Comparison of ENCODE assay signal across 8 cellular contexts in the genomic region with DNA sequence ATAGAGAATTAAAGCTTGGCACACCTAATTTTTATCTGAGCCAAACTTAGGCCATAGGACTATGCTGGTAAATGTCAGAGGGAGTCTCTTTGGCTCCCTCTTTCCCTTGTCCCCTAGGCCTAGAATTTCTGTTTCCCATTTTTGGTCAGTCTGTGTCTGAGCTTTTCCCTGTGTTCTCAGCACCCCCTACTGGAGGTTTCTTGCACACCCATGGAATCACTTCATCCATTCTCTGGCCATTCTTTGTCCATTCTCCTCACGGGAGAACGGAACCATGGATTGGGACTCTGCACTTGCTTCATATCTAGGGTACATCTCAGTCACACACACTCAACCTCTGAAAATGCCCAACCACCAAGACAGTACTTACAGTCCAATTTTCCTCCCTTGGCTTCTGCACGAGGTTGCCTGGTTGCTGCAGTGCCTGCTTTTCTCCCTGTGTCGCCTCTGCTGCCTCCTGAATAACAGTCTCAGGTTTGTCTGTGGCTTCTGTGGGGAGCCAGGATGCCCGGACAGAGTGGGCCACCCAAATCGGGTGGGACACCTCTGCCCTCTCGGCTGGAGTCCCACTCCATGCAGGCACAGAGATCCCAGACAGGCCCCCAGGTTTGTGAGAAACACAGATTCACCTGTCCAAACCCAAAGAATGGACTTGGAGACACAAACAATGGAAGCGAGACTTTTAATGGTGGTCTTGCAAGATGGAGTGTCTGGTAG. TPM values are rescaled to one million over a fixed set of nuclear protein-coding genes. Genes with fewer than 3 reads are reported as not detected.
DNase-seq lines count a peak whose midpoint lies in the region; ATAC-seq and TF ChIP-seq lines count a peak whose summit lies in the region.

No MANE protein-coding gene starts in this region.

- intact Hi-C loops in left lung (cut with DNase I), result loop anchor here in 1 of 2 donors (5.0 kb wide), 1 partner anchor 245 kb away; no protein-coding TSS in a partner anchor

- ATAC-seq in left lung, result peak; percentile 85
- no peak for ATAC-seq in HG03520 (IDR thresholded peaks at IDR 0.05; ENCODE audit: unreplicated experiment)
- ATAC-seq in GM21515 (IDR thresholded peaks at IDR 0.05; ENCODE audit: unreplicated experiment), result no peak

- no peaks in the 10 kb centered on the region for H3K4me1 ChIP-seq in left lung

- H3K27me3 ChIP-seq in left lung, result no peaks in the 10 kb centered on the region

- TF ChIP-seq CTCF in cardiac fibroblast (IDR thresholded peaks at IDR 0.05; ENCODE audit: low read depth, low read length), result peak; percentile 79
- TF ChIP-seq CTCF in left lung (IDR thresholded peaks at IDR 0.05), result peak; percentile 72 to 79

- H3K36me3 ChIP-seq in left lung, result peaks cover 0 to 15% of the 10 kb centered on the region in 2 donors

- H3K27ac ChIP-seq in left lung, result no peak overlapping the region

- DNase-seq in A172 (ENCODE audit: low spot score), result peak; percentile 15
- peak; percentile 5 for DNase-seq in GF-D8 (lab: John Stamatoyannopoulos, UW)
- peak; percentile 20 for DNase-seq in NCI-H748 treated with DMSO at 0.1 percent for 48 hours (lab: John Stamatoyannopoulos, UW)
- DNase-seq in cardiac fibroblast (ENCODE audit: low read depth in 2 of 2), result peak; percentile 57 to 67
- peak; percentile 37 to 51 for DNase-seq in left lung
- DNase-seq in superior temporal gyrus (ENCODE audit: extremely low spot score), result peak; percentile 79

- H3K4me3 ChIP-seq in cardiac fibroblast (replicated peaks in 1 of 2; ENCODE audit: low read depth in 2 of 2, low read length in 2 of 2) (no peak overlapping the region), left lung (no peak overlapping the region)

- H3K9me3 ChIP-seq in left lung, result peaks cover 0 to 2% of the 10 kb centered on the region in 2 donors

RNA-seq across cellular contexts. Expression of a gene that starts 35.1 kb away (rescaled TPM):
- total RNA-seq in A172 (2014; rRNA removed; shearing (Covaris generic)), result 6.2 and 12.6 TPM in 2 replicates
- total RNA-seq in left lung, result 1 to 10 TPM; 2.8 to 5.1 TPM

Comparison
In these comparisons a context has a peak if more than half of its experiments do, and no peak if none do; other contexts are left out.
1. DNase-seq: peak in every context shown above with its lines; median percentile 79 in superior temporal gyrus; 62 in cardiac fibroblast; 44 in left lung; 20 in NCI-H748 treated with DMSO at 0.1 percent for 48 hours; 15 in A172; 5 in GF-D8.